ENCODE assay signal across 38 cellular contexts in the genomic region with DNA sequence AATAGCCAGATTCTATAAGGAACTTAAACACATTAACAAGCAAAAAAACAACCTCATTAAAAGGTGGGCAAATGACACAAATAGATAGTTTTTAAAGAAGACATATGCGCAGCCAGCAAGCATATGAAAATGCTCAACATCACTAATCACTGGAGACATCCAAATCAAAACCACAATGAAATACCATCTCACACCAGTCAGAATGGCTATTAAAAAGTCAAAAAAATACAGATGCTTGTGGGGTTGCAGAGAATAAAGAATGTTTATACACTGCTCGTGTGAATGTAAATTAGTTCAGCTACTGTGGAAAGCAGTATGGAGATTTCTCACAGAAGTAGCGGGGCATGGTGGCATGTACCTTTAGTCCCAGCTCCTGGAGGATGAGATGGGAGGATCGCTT.
"Had no signal": no experiment of that assay in that cellular context is flagged by ENCODE, and none has a peak within 500 bp of the region (broad histone marks: within the 10 kb centered on the region; RNA-seq: fewer than 3 reads in every experiment).

No MANE protein-coding gene starts in this region.

- H3K4me3 Mint-ChIP-seq: activated naive CD4-positive, alpha-beta T cell treated with anti-CD3 and anti-CD28 coated beads, Interleukin-2, amount 10 ng/mL, durations not matched to agents 7 days and 5 days; activated naive CD8-positive, alpha-beta T cell treated with anti-CD3 and anti-CD28 coated beads, Interleukin-2, amount 10 ng/mL, durations not matched to agents 7 days and 5 days; activated T-helper 1 cell treated with anti-CD3 and anti-CD28 coated beads, Interleukin-12 subunit alpha, Interleukin-12 subunit beta, Interleukin-2, Interleukin-4 antibody, amounts not matched to agents 30 ng/mL and 10 ng/mL and 1 ng/mL, durations not matched to agents 14 hours and 24 hours and 36 hours; naive thymus-derived CD4-positive, alpha-beta T cell; stimulated activated memory B cell treated with anti-CD40 and anti-IgM and Interleukin-4, amounts not matched to agents 10 μg/mL and 1 μg/mL and 100 μg/mL, for 72 hours; stimulated activated naive CD8-positive, alpha-beta T cell treated with anti-CD3 and anti-CD28 coated beads, Interleukin-15, amount 100 ng/mL, for 72 hours; T-helper 17 cell; type B pancreatic cell had no signal

- H2AFZ ChIP-seq: parathyroid adenoma had no signal

- H3K4me1 Mint-ChIP-seq: activated naive CD4-positive, alpha-beta T cell treated with anti-CD3 and anti-CD28 coated beads, Interleukin-2, amount 10 ng/mL, durations not matched to agents 7 days and 5 days; activated naive CD8-positive, alpha-beta T cell treated with anti-CD3 and anti-CD28 coated beads, Interleukin-2, amount 10 ng/mL, durations not matched to agents 7 days and 5 days; naive thymus-derived CD4-positive, alpha-beta T cell; stimulated activated memory B cell treated with anti-CD40 and anti-IgM and Interleukin-4, amounts not matched to agents 10 μg/mL and 1 μg/mL and 100 μg/mL, for 72 hours; stimulated activated naive CD8-positive, alpha-beta T cell treated with anti-CD3 and anti-CD28 coated beads, Interleukin-15, amount 100 ng/mL, for 72 hours; T-helper 17 cell had no signal

- ATAC-seq: activated CD4-positive, CD25-positive, alpha-beta regulatory T cell treated with anti-CD3 and anti-CD28 coated beads, Interleukin-2, amount 50 U/mL, for 24 hours; gastroesophageal sphincter; left cardiac atrium; left ventricle myocardium superior; naive thymus-derived CD4-positive, alpha-beta T cell; psoas muscle; stimulated activated memory B cell treated with anti-CD40 and anti-IgM and Interleukin-4, amounts not matched to agents 10 μg/mL and 1 μg/mL and 100 μg/mL, for 72 hours; stimulated activated naive CD8-positive, alpha-beta T cell treated with anti-CD3 and anti-CD28 coated beads, Interleukin-15, amount 100 ng/mL, for 72 hours; T-helper 17 cell had no signal

- H3K36me3 ChIP-seq: esophagus squamous epithelium, gastroesophageal sphincter, sigmoid colon, uterus, WERI-Rb-1 had no signal

- H3K27ac Mint-ChIP-seq: activated naive CD4-positive, alpha-beta T cell treated with anti-CD3 and anti-CD28 coated beads, Interleukin-2, amount 10 ng/mL, durations not matched to agents 7 days and 5 days; activated naive CD8-positive, alpha-beta T cell treated with anti-CD3 and anti-CD28 coated beads, Interleukin-2, amount 10 ng/mL, durations not matched to agents 7 days and 5 days; activated T-helper 1 cell treated with anti-CD3 and anti-CD28 coated beads, Interleukin-12 subunit alpha, Interleukin-12 subunit beta, Interleukin-2, Interleukin-4 antibody, amounts not matched to agents 30 ng/mL and 10 ng/mL and 1 ng/mL, durations not matched to agents 14 hours and 24 hours and 36 hours; naive thymus-derived CD4-positive, alpha-beta T cell; stimulated activated memory B cell treated with anti-CD40 and anti-IgM and Interleukin-4, amounts not matched to agents 10 μg/mL and 1 μg/mL and 100 μg/mL, for 72 hours; stimulated activated naive CD8-positive, alpha-beta T cell treated with anti-CD3 and anti-CD28 coated beads, Interleukin-15, amount 100 ng/mL, for 72 hours; T-helper 17 cell; type B pancreatic cell had no signal

- H3K9me3 Mint-ChIP-seq: activated naive CD8-positive, alpha-beta T cell treated with anti-CD3 and anti-CD28 coated beads, Interleukin-2, amount 10 ng/mL, durations not matched to agents 7 days and 5 days; stimulated activated memory B cell treated with anti-CD40 and anti-IgM and Interleukin-4, amounts not matched to agents 10 μg/mL and 1 μg/mL and 100 μg/mL, for 72 hours; type B pancreatic cell had no signal

- DNase-seq: activated CD4-positive, alpha-beta T cell treated with anti-CD3 and anti-CD28 coated beads for 48 hours; activated CD4-positive, alpha-beta T cell treated with anti-CD3 and anti-CD28 coated beads, Interleukin-2, amount 50 U/mL, for 48 hours; activated CD8-positive, alpha-beta memory T cell treated with anti-CD3 and anti-CD28 coated beads, Interleukin-2, amount 50 U/mL, for 4 hours; activated gamma-delta T cell; activated naive CD4-positive, alpha-beta T cell treated with anti-CD3 and anti-CD28 coated beads, Interleukin-2, amount 10 ng/mL, durations not matched to agents 7 days and 5 days; activated naive CD8-positive, alpha-beta T cell treated with anti-CD3 and anti-CD28 coated beads, Interleukin-2, amount 10 ng/mL, durations not matched to agents 7 days and 5 days; activated T-cell treated with anti-CD3 and anti-CD28 coated beads, Interleukin-2, amount 50 U/mL, for 1 hour; amniotic stem cell; dermis blood vessel endothelial cell; effector CD4-positive, alpha-beta T cell; esophagus squamous epithelium; hippocampal formation; left cardiac atrium; left ventricle myocardium superior; naive thymus-derived CD4-positive, alpha-beta T cell; psoas muscle; sigmoid colon; stimulated activated CD4-positive, alpha-beta T cell treated with anti-CD3 and anti-CD28 coated beads, Interleukin-1b, Interleukin-23, amount 100 ng/mL, for 48 hours; stimulated activated CD4-positive, alpha-beta T cell treated with anti-CD3 and anti-CD28 coated beads, Interleukin-4, amount 100 ng/mL, for 4 hours; stimulated activated CD8-positive, alpha-beta memory T cell treated with anti-CD3 and anti-CD28 coated beads, Interleukin-4, amount 100 ng/mL, for 48 hours; stimulated activated naive CD8-positive, alpha-beta T cell treated with anti-CD3 and anti-CD28 coated beads, Interleukin-15, amount 100 ng/mL, for 72 hours; substantia nigra; T-helper 17 cell; T1000; uterus; WERI-Rb-1 had no signal

- H3K4me1 ChIP-seq: esophagus squamous epithelium, gastroesophageal sphincter, parathyroid adenoma, psoas muscle, uterus had no signal

- H3K27me3 ChIP-seq: esophagus squamous epithelium, gastroesophageal sphincter, sigmoid colon, uterus had no signal

- FAIRE-seq: bronchial epithelial cell, colon, endometrium, keratinocyte had no signal

- H3K4me3 ChIP-seq: esophagus squamous epithelium, gastroesophageal sphincter, psoas muscle, sigmoid colon, smooth muscle cell, uterus had no signal

- H3K36me3 Mint-ChIP-seq: activated naive CD4-positive, alpha-beta T cell treated with anti-CD3 and anti-CD28 coated beads, Interleukin-2, amount 10 ng/mL, durations not matched to agents 7 days and 5 days; activated naive CD8-positive, alpha-beta T cell treated with anti-CD3 and anti-CD28 coated beads, Interleukin-2, amount 10 ng/mL, durations not matched to agents 7 days and 5 days; naive thymus-derived CD4-positive, alpha-beta T cell; stimulated activated memory B cell treated with anti-CD40 and anti-IgM and Interleukin-4, amounts not matched to agents 10 μg/mL and 1 μg/mL and 100 μg/mL, for 72 hours; type B pancreatic cell had no signal

- H3K79me2 ChIP-seq: parathyroid adenoma had no signal

- H3K9ac ChIP-seq: parathyroid adenoma had no signal

- H3K4me2 ChIP-seq: smooth muscle cell had no signal

- H3K9me3 ChIP-seq: esophagus squamous epithelium, gastroesophageal sphincter, psoas muscle, sigmoid colon, uterus had no signal

- H3K27me3 Mint-ChIP-seq: activated naive CD4-positive, alpha-beta T cell treated with anti-CD3 and anti-CD28 coated beads, Interleukin-2, amount 10 ng/mL, durations not matched to agents 7 days and 5 days; activated naive CD8-positive, alpha-beta T cell treated with anti-CD3 and anti-CD28 coated beads, Interleukin-2, amount 10 ng/mL, durations not matched to agents 7 days and 5 days; naive thymus-derived CD4-positive, alpha-beta T cell; stimulated activated memory B cell treated with anti-CD40 and anti-IgM and Interleukin-4, amounts not matched to agents 10 μg/mL and 1 μg/mL and 100 μg/mL, for 72 hours; stimulated activated naive CD8-positive, alpha-beta T cell treated with anti-CD3 and anti-CD28 coated beads, Interleukin-15, amount 100 ng/mL, for 72 hours; T-helper 17 cell; type B pancreatic cell had no signal

- H3K27ac ChIP-seq: epithelial cell of prostate, esophagus squamous epithelium, gastroesophageal sphincter, parathyroid adenoma, psoas muscle, sigmoid colon, uterus, WERI-Rb-1 had no signal
